Comparison of ENCODE assay signal across 8 cellular contexts in the genomic region with DNA sequence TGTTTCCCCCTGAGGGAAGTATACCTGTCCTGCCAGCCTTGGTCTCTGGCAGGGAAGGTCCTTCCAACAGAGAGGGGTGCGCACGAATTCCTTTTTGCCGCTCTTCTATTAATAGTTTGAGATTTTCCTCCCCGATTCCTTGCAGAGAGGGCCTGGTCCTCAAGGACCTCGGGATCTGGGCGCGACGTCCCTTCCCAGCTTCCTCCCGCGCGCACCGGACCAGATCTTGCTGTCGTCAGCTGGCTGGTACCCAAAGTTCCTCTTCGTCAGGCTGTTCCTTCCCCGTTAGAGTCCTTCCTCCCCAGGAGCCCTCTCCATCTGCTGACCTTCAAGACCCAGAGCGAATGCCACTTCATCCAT. TPM values are rescaled to one million over a fixed set of nuclear protein-coding genes. Genes with fewer than 3 reads are reported as not detected.
DNase-seq lines count a peak whose midpoint lies in the region; TF ChIP-seq lines count a peak whose summit lies in the region.

No MANE protein-coding gene starts in this region.

- no peaks in the 10 kb centered on the region for H3K9me3 ChIP-seq in WERI-Rb-1 (ENCODE audit: severe bottlenecking)
- no peaks in the 10 kb centered on the region for H3K9me3 ChIP-seq in fibroblast of lung (ENCODE audit: control insufficient read depth, insufficient read depth, low read depth, low read length)
- no peaks in the 10 kb centered on the region for H3K9me3 ChIP-seq in mucosa of stomach (ENCODE audit: control insufficient read depth, low read length)

- 0% methylated on average over 16 of the region's 16 CpGs for WGBS in urinary bladder

- H4K20me1 ChIP-seq in fibroblast of lung (ENCODE audit: control insufficient read depth, extremely low read depth, insufficient read depth, low read length): no peaks in the 10 kb centered on the region

- H3K27ac ChIP-seq in WERI-Rb-1 (peak overlapping the region; percentile 82), fibroblast of lung (ENCODE audit: insufficient read depth, low read length) (peak overlapping the region; percentile 87), urinary bladder (ENCODE audit: low read depth) (peak overlapping the region; percentile 84)

- H3K4me3 ChIP-seq in WERI-Rb-1 (ENCODE audit: low read depth, low read length): peak overlapping the region; percentile 89
- H3K4me3 ChIP-seq in fibroblast of lung (replicated peaks in 1 of 4; ENCODE audit: control extremely low read depth in 1 of 4, insufficient read depth in 1 of 4, low read depth in 3 of 4, low read length in 4 of 4): peak overlapping the region; percentile 92 to 100 (median 98)
- peak overlapping the region; percentile 73 for H3K4me3 ChIP-seq in mucosa of stomach (ENCODE audit: low read length)
- H3K4me3 ChIP-seq in urinary bladder (ENCODE audit: low read depth, low read length): peak overlapping the region; percentile 64

- H3K27me3 ChIP-seq in WERI-Rb-1 (ENCODE audit: insufficient read depth, low read depth, severe bottlenecking): no peaks in the 10 kb centered on the region
- no peaks in the 10 kb centered on the region for H3K27me3 ChIP-seq in fibroblast of lung (ENCODE audit: control insufficient read depth, insufficient read depth, low read length)
- H3K27me3 ChIP-seq in mucosa of stomach (ENCODE audit: control insufficient read depth, insufficient read depth, low read length): no peaks in the 10 kb centered on the region

- H2AFZ ChIP-seq in fibroblast of lung (ENCODE audit: low read length): peak overlapping the region; percentile 72

- no peak for TF ChIP-seq CTCF in WERI-Rb-1 (IDR thresholded peaks at IDR 0.05; ENCODE audit: low read depth, low read length)
- no peak for TF ChIP-seq CTCF in fibroblast of lung (conservative IDR thresholded peaks at IDR 0.05 in 1 of 2, IDR thresholded peaks at IDR 0.05 in 1 of 2; ENCODE audit: low read depth in 1 of 2, low read length in 2 of 2)

- H3K36me3 ChIP-seq in WERI-Rb-1 (peaks cover 2% of the 10 kb centered on the region), fibroblast of lung (ENCODE audit: control insufficient read depth, insufficient read depth, low read length) (no peaks in the 10 kb centered on the region), mucosa of stomach (ENCODE audit: control insufficient read depth, insufficient read depth, low read length) (no peaks in the 10 kb centered on the region), urinary bladder (ENCODE audit: insufficient read depth) (no peaks in the 10 kb centered on the region)

- peak overlapping the region; percentile 88 for H3K9ac ChIP-seq in fibroblast of lung (ENCODE audit: insufficient read depth, low read length)
- peak overlapping the region; percentile 88 for H3K9ac ChIP-seq in mucosa of stomach (ENCODE audit: low read length)

- H3K79me2 ChIP-seq in fibroblast of lung (ENCODE audit: control insufficient read depth, insufficient read depth, low read length): peaks cover 11% of the 10 kb centered on the region

- peak overlapping the region; percentile 93 for H3K4me2 ChIP-seq in fibroblast of lung (ENCODE audit: extremely low read depth, insufficient read depth, low read length)

- no peaks in the 10 kb centered on the region for H3K4me1 ChIP-seq in fibroblast of lung (ENCODE audit: control insufficient read depth, extremely low read depth, insufficient read depth, low read length)
- peaks cover 17% of the 10 kb centered on the region for H3K4me1 ChIP-seq in mucosa of stomach (ENCODE audit: control insufficient read depth, insufficient read depth, low read length)
- no peaks in the 10 kb centered on the region for H3K4me1 ChIP-seq in urinary bladder (ENCODE audit: insufficient read depth)

- DNase-seq in DMS153 (lab: John Stamatoyannopoulos, UW) (peak; percentile 24), DMS153 treated with DMSO at 0.1 percent for 48 hours (lab: John Stamatoyannopoulos, UW; ENCODE audit: unreplicated experiment) (no peak), HT1080 (ENCODE audit: low read depth) (peak; percentile 54), WERI-Rb-1 (peak; percentile 34), fibroblast of lung (ENCODE audit: low read depth in 2 of 2) (peak; percentile 39 to 50)
- DNase-seq in stimulated activated CD8-positive, alpha-beta memory T cell treated with anti-CD3 and anti-CD28 coated beads, Interleukin-4, amount 100 ng/mL, for 48 hours: no peak

RNA-seq across cellular contexts. Expression of a gene that starts 0.7 kb away (rescaled TPM):
- total RNA-seq in HT1080 (2014; rRNA removed; shearing (Covaris generic)): 33.9 and 43.9 TPM in 2 replicates
- 69.3 and 70.0 TPM in 2 replicates for polyA plus RNA-seq in HT1080 (2015; cell fraction: cytosol; rRNA removed)
- polyA plus RNA-seq in HT1080 (2015; cell fraction: nucleus; rRNA removed): 67.3 and 81.7 TPM in 2 replicates
- 31.8 and 52.2 TPM in 2 replicates for total RNA-seq in fibroblast of lung
- polyA plus RNA-seq in fibroblast of lung: 20.8 and 30.2 TPM in 2 replicates
- polyA plus RNA-seq in fibroblast of lung (2012): 20.0 and 28.4 TPM in 2 replicates
- polyA minus RNA-seq in fibroblast of lung (ENCODE audit: low replicate concordance): 11.5 and 12.5 TPM in 2 replicates
- 11.6 TPM for total RNA-seq in urinary bladder
- 23.2 TPM for polyA plus RNA-seq in urinary bladder

Comparison
In these comparisons a context has a peak if more than half of its experiments do, and no peak if none do; other contexts are left out.
1. DNase-seq: peak in DMS153 (single experiment), HT1080 (single experiment), WERI-Rb-1 (single experiment) and fibroblast of lung (2 of 2); none in DMS153 treated with DMSO at 0.1 percent for 48 hours (single experiment) and stimulated activated CD8-positive, alpha-beta memory T cell treated with anti-CD3 and anti-CD28 coated beads, Interleukin-4, amount 100 ng/mL, for 48 hours (single experiment).
2. Peak in every context shown above with its lines, with median percentiles within 50 percentile points of each other: H3K27ac ChIP-seq and H3K4me3 ChIP-seq.